ENCODE assay signal across 18 cellular contexts in genomic region chr3:184037816-184038215, GRCh38. TPM values are rescaled to one million over a fixed set of nuclear protein-coding genes. Genes with fewer than 3 reads are reported as not detected.
DNase-seq lines count a peak whose midpoint lies in the region; ATAC-seq and TF ChIP-seq lines count a peak whose summit lies in the region.
"Had no signal": no experiment of that assay in that cellular context is flagged by ENCODE, and none has a peak within 500 bp of the region (broad histone marks: within the 10 kb centered on the region; RNA-seq: fewer than 3 reads in every experiment).

No MANE protein-coding gene starts in this region.

- no peaks in the 10 kb centered on the region for H3K36me3 Mint-ChIP-seq in activated naive CD8-positive, alpha-beta T cell treated with anti-CD3 and anti-CD28 coated beads for 36 hours
- H3K36me3 Mint-ChIP-seq in activated naive CD8-positive, alpha-beta T cell treated with anti-CD3 and anti-CD28 coated beads, Interleukin-2, amount 50 U/mL, for 24 hours (ENCODE audit: low read depth): no peaks in the 10 kb centered on the region
- H3K36me3 Mint-ChIP-seq in endodermal cell (ENCODE audit: low read depth): no peaks in the 10 kb centered on the region
- H3K36me3 Mint-ChIP-seq: CD14-positive monocyte had no signal

- DNase-seq in activated naive CD8-positive, alpha-beta T cell treated with anti-CD3 and anti-CD28 coated beads for 36 hours: no peak
- DNase-seq in activated naive CD8-positive, alpha-beta T cell treated with anti-CD3 and anti-CD28 coated beads, Interleukin-2, amount 50 U/mL, for 24 hours: no peak
- DNase-seq in NCI-H69 (lab: John Stamatoyannopoulos, UW) (peak; percentile 11), endodermal cell (peak; percentile 52), cerebellar cortex (ENCODE audit: low spot score) (no peak), RWPE1 (ENCODE audit: low spot score) (no peak)
- DNase-seq: COR-L47, Kasumi-1, NCI-H1417, NCI-H1930, NCI-H2171, NCI-H82, SJCRH30 had no signal

- ATAC-seq in activated naive CD8-positive, alpha-beta T cell treated with anti-CD3 and anti-CD28 coated beads, Interleukin-2, amount 50 U/mL, for 24 hours: no peak
- no peak for ATAC-seq in HG03520 (IDR thresholded peaks at IDR 0.05; ENCODE audit: unreplicated experiment)

- CTCF ChIA-PET in RWPE1 (lab: Yijun Ruan, JAX): no interaction called here

- no peaks in the 10 kb centered on the region for H3K36me3 ChIP-seq in endodermal cell (ENCODE audit: control insufficient read depth, insufficient read depth, low read length)
- no peaks in the 10 kb centered on the region for H3K36me3 ChIP-seq in parathyroid adenoma (ENCODE audit: control insufficient read depth, insufficient read depth, low read length)
- H3K36me3 ChIP-seq: SJCRH30 had no signal

- no peak overlapping the region for H3K4me3 Mint-ChIP-seq in activated naive CD8-positive, alpha-beta T cell treated with anti-CD3 and anti-CD28 coated beads for 36 hours
- H3K4me3 Mint-ChIP-seq in activated naive CD8-positive, alpha-beta T cell treated with anti-CD3 and anti-CD28 coated beads, Interleukin-2, amount 50 U/mL, for 24 hours: no peak overlapping the region
- no peak overlapping the region for H3K4me3 Mint-ChIP-seq in endodermal cell

- H3K27me3 ChIP-seq in endodermal cell (ENCODE audit: control insufficient read depth, insufficient read depth, low read length, poor library complexity, severe bottlenecking) (no peaks in the 10 kb centered on the region), parathyroid adenoma (ENCODE audit: control insufficient read depth, insufficient read depth, low read length) (no peaks in the 10 kb centered on the region)
- H3K27me3 ChIP-seq: SJCRH30 had no signal

- no peak overlapping the region for H3K4me3 ChIP-seq in endodermal cell (ENCODE audit: low read length)
- H3K4me3 ChIP-seq in parathyroid adenoma (ENCODE audit: low read depth, low read length): no peak overlapping the region
- H3K4me3 ChIP-seq: SJCRH30 had no signal

- H3K4me1 Mint-ChIP-seq in activated naive CD8-positive, alpha-beta T cell treated with anti-CD3 and anti-CD28 coated beads for 36 hours: no peaks in the 10 kb centered on the region
- H3K4me1 Mint-ChIP-seq in activated naive CD8-positive, alpha-beta T cell treated with anti-CD3 and anti-CD28 coated beads, Interleukin-2, amount 50 U/mL, for 24 hours: no peaks in the 10 kb centered on the region
- no peaks in the 10 kb centered on the region for H3K4me1 Mint-ChIP-seq in endodermal cell

- peak overlapping the region; percentile 8 for H3K27ac Mint-ChIP-seq in activated naive CD8-positive, alpha-beta T cell treated with anti-CD3 and anti-CD28 coated beads for 36 hours
- H3K27ac Mint-ChIP-seq in activated naive CD8-positive, alpha-beta T cell treated with anti-CD3 and anti-CD28 coated beads, Interleukin-2, amount 50 U/mL, for 24 hours: no peak overlapping the region
- no peak overlapping the region for H3K27ac Mint-ChIP-seq in endodermal cell

- H3K4me2 ChIP-seq in parathyroid adenoma (ENCODE audit: low read length): no peak overlapping the region

- TF ChIP-seq CTCF in endodermal cell (conservative IDR thresholded peaks at IDR 0.05) (peak; percentile 61), parathyroid adenoma (IDR thresholded peaks at IDR 0.05) (peak; percentile 29), RWPE1 (conservative IDR thresholded peaks at IDR 0.05; ENCODE audit: low read depth) (no peak)

- H2AFZ ChIP-seq in parathyroid adenoma: peak overlapping the region; percentile 76

- H3K27ac ChIP-seq in endodermal cell (ENCODE audit: low read depth, low read length): no peak overlapping the region
- no peak overlapping the region for H3K27ac ChIP-seq in parathyroid adenoma
- no peak overlapping the region for H3K27ac ChIP-seq in RWPE1
- H3K27ac ChIP-seq: SJCRH30 had no signal

- H3K79me2 ChIP-seq in parathyroid adenoma: no peaks in the 10 kb centered on the region

- H3K9me3 ChIP-seq in endodermal cell (ENCODE audit: control insufficient read depth, low read length) (no peaks in the 10 kb centered on the region), parathyroid adenoma (ENCODE audit: control insufficient read depth, low read length) (no peaks in the 10 kb centered on the region)
- H3K9me3 ChIP-seq: SJCRH30 had no signal

- 74 to 79% methylated on average over 6 to 7 of the region's 7 CpGs for WGBS in endodermal cell (ENCODE audit: insufficient coverage in 1 of 2, insufficient read length in 1 of 2), 2 experiments

- POLR2A ChIA-PET in RWPE1 (lab: Yijun Ruan, JAX; ENCODE audit: low non-redundant PET): no interaction called here

- H3K9ac ChIP-seq in endodermal cell (ENCODE audit: extremely low read depth, low read length, poor library complexity, severe bottlenecking) (no peak overlapping the region), parathyroid adenoma (no peak overlapping the region)

- H3K27me3 Mint-ChIP-seq in activated naive CD8-positive, alpha-beta T cell treated with anti-CD3 and anti-CD28 coated beads for 36 hours: peaks cover 3% of the 10 kb centered on the region
- H3K27me3 Mint-ChIP-seq in activated naive CD8-positive, alpha-beta T cell treated with anti-CD3 and anti-CD28 coated beads, Interleukin-2, amount 50 U/mL, for 24 hours: peaks cover 3% of the 10 kb centered on the region
- peaks cover 6% of the 10 kb centered on the region for H3K27me3 Mint-ChIP-seq in endodermal cell (ENCODE audit: insufficient read depth)

- no peaks in the 10 kb centered on the region for H3K4me1 ChIP-seq in endodermal cell (ENCODE audit: control insufficient read depth, insufficient read depth, low read length)
- H3K4me1 ChIP-seq in parathyroid adenoma: peaks cover 4% of the 10 kb centered on the region
- H3K4me1 ChIP-seq: SJCRH30 had no signal

- H3K9me3 Mint-ChIP-seq in activated naive CD8-positive, alpha-beta T cell treated with anti-CD3 and anti-CD28 coated beads for 36 hours: no peaks in the 10 kb centered on the region
- no peaks in the 10 kb centered on the region for H3K9me3 Mint-ChIP-seq in activated naive CD8-positive, alpha-beta T cell treated with anti-CD3 and anti-CD28 coated beads, Interleukin-2, amount 50 U/mL, for 24 hours
- H3K9me3 Mint-ChIP-seq in endodermal cell: no peaks in the 10 kb centered on the region
- H3K9me3 Mint-ChIP-seq: CD14-positive monocyte had no signal

RNA-seq across cellular contexts. Expression of gene HTR3D, which starts 6.3 kb away (rescaled TPM):
- not detected for total RNA-seq in activated naive CD8-positive, alpha-beta T cell treated with anti-CD3 and anti-CD28 coated beads for 36 hours
- total RNA-seq in endodermal cell: not detected
- polyA plus RNA-seq in endodermal cell (2013, experiment 1 of 2): not detected
- not detected for polyA plus RNA-seq in endodermal cell (2013, experiment 2 of 2)
- total RNA-seq: H4, NCI-H460, SJCRH30 had no signal
- polyA plus RNA-seq: CD14-positive monocyte had no signal

RNA-seq across cellular contexts. Expression of gene HTR3C, which starts 15.0 kb away (rescaled TPM):
- total RNA-seq in activated naive CD8-positive, alpha-beta T cell treated with anti-CD3 and anti-CD28 coated beads for 36 hours: not detected
- not detected for total RNA-seq in endodermal cell
- not detected for polyA plus RNA-seq in endodermal cell (2013, experiment 1 of 2)
- not detected for polyA plus RNA-seq in endodermal cell (2013, experiment 2 of 2)
- total RNA-seq: H4, NCI-H460, SJCRH30 had no signal
- polyA plus RNA-seq: CD14-positive monocyte had no signal

RNA-seq across cellular contexts. Expression of gene ABCC5, which starts 20.1 kb away (rescaled TPM):
- 10 to 100 TPM; 13.1 to 14.1 TPM for total RNA-seq in activated naive CD8-positive, alpha-beta T cell treated with anti-CD3 and anti-CD28 coated beads for 36 hours
- 10 to 100 TPM; 32.8 to 35.7 TPM for total RNA-seq in endodermal cell
- 32.4 TPM for polyA plus RNA-seq in endodermal cell (2013, experiment 1 of 2)
- polyA plus RNA-seq in endodermal cell (2013, experiment 2 of 2): 28.1 TPM

RNA-seq across cellular contexts. Expression of gene HTR3E, which starts 59.0 kb away (rescaled TPM):
- total RNA-seq in activated naive CD8-positive, alpha-beta T cell treated with anti-CD3 and anti-CD28 coated beads for 36 hours: not detected
- not detected for total RNA-seq in endodermal cell
- polyA plus RNA-seq in endodermal cell (2013, experiment 1 of 2): not detected
- polyA plus RNA-seq in endodermal cell (2013, experiment 2 of 2): not detected
- total RNA-seq: H4, NCI-H460 had no signal
- polyA plus RNA-seq: CD14-positive monocyte had no signal

Comparison
In these comparisons a context has a peak if more than half of its experiments do, and no peak if none do; other contexts are left out.
1. DNase-seq: peak in NCI-H69 (single experiment) and endodermal cell (single experiment); none in activated naive CD8-positive, alpha-beta T cell treated with anti-CD3 and anti-CD28 coated beads for 36 hours (single experiment), activated naive CD8-positive, alpha-beta T cell treated with anti-CD3 and anti-CD28 coated beads, Interleukin-2, amount 50 U/mL, for 24 hours (single experiment), cerebellar cortex (single experiment) and RWPE1 (single experiment).